In the genomic region with DNA sequence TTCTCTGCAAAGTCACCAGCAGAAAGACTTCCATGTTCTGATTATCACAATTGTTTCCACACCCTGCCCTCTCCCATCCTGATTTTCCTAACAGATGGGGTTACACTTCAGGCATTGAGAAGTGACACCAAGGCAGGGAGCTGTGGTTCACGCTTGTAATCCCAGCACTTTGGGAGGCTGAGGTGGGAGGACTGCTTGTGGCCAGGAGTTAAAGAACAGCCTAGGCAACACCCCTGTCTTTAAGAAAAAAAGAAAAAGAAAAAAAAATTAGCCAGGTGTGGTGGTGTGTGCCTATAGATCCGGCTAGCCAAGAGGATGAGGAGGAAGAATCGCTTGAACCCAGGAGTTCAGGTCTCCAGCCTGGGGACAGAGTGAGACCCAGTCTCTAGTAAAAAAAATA, we compare ENCODE assay signal across 14 cellular contexts. TPM values are rescaled to one million over a fixed set of nuclear protein-coding genes. Genes with fewer than 3 reads are reported as not detected.
DNase-seq lines count a peak whose midpoint lies in the region; ATAC-seq, FAIRE-seq and TF ChIP-seq lines count a peak whose summit lies in the region.
"Had no signal": no experiment of that assay in that cellular context is flagged by ENCODE, and none has a peak within 500 bp of the region (broad histone marks: within the 10 kb centered on the region; RNA-seq: fewer than 3 reads in every experiment).

No MANE protein-coding gene starts in this region.

- H3K9me2 ChIP-seq in Loucy (replicated peaks; ENCODE audit: low read depth, low read length) (no peaks in the 10 kb centered on the region), SK-N-SH (no peaks in the 10 kb centered on the region)

- H3K4me2 ChIP-seq in DND-41 (ENCODE audit: insufficient read depth, low read length) = peak overlapping the region; percentile 87
- H3K4me2 ChIP-seq in Loucy (ENCODE audit: low read depth, low read length, poor library complexity, severe bottlenecking) = peak overlapping the region; percentile 94
- no peak overlapping the region for H3K4me2 ChIP-seq in SK-N-SH
- no peak overlapping the region for H3K4me2 ChIP-seq in neuronal stem cell (ENCODE audit: insufficient read depth, low read length, poor library complexity, severe bottlenecking)

- POLR2A ChIA-PET in SK-N-SH (lab: Yijun Ruan, JAX) = no interaction called here

- no peak overlapping the region for H2AK5ac ChIP-seq in neuronal stem cell (ENCODE audit: low read depth, low read length)

- no peaks in the 10 kb centered on the region for H3K27me3 ChIP-seq in DND-41 (ENCODE audit: insufficient read depth, low read length, poor library complexity)
- peaks cover 6% of the 10 kb centered on the region for H3K27me3 ChIP-seq in Loucy (ENCODE audit: insufficient read depth, low read length, poor library complexity, severe bottlenecking)
- no peaks in the 10 kb centered on the region for H3K27me3 ChIP-seq in SK-N-SH (ENCODE audit: insufficient read depth)
- H3K27me3 ChIP-seq in neuronal stem cell (ENCODE audit: control insufficient read depth in 3 of 3, insufficient read depth in 3 of 3, low read depth in 1 of 3, low read length in 3 of 3) = no peaks in the 10 kb centered on the region
- H3K27me3 ChIP-seq: SJCRH30, thyroid gland had no signal

- no peak for FAIRE-seq in kidney (lab: Jason Lieb, UNC)

- H3K4me1 ChIP-seq in DND-41 (ENCODE audit: insufficient read depth, low read length) = peaks cover 48% of the 10 kb centered on the region
- H3K4me1 ChIP-seq in Loucy (ENCODE audit: insufficient read depth, low read length, poor library complexity, severe bottlenecking) = peaks cover 70% of the 10 kb centered on the region
- H3K4me1 ChIP-seq in SK-N-SH (ENCODE audit: control insufficient read depth in 1 of 2, insufficient read depth in 2 of 2, low read depth in 1 of 2, low read length in 1 of 2) = peaks cover 21 to 32% of the 10 kb centered on the region in 2 experiments
- H3K4me1 ChIP-seq in neuronal stem cell (ENCODE audit: control insufficient read depth in 2 of 2, insufficient read depth in 1 of 2, low read depth in 1 of 2, low read length in 2 of 2) = peaks cover 11 to 23% of the 10 kb centered on the region in 2 donors
- H3K4me1 ChIP-seq in kidney (ENCODE audit: control insufficient read depth in 1 of 2, insufficient read depth in 1 of 2, low read depth in 1 of 2, low read length in 2 of 2) = peaks cover 7 to 17% of the 10 kb centered on the region in 2 donors

- H3K9me3 ChIP-seq in DND-41 (ENCODE audit: insufficient read depth, low read length, severe bottlenecking) (no peaks in the 10 kb centered on the region), Loucy (ENCODE audit: insufficient read depth, low read depth, low read length) (no peaks in the 10 kb centered on the region), SK-N-SH (no peaks in the 10 kb centered on the region), neuronal stem cell (replicated peaks in 1 of 2; ENCODE audit: control insufficient read depth in 2 of 2, insufficient read depth in 1 of 2, low read depth in 1 of 2, low read length in 2 of 2) (peaks cover 0 to 2% of the 10 kb centered on the region in 2 donors), kidney (ENCODE audit: control insufficient read depth in 1 of 2, low read length in 2 of 2) (no peaks in the 10 kb centered on the region)
- H3K9me3 ChIP-seq: SJCRH30, thyroid gland had no signal

- H3K36me3 Mint-ChIP-seq in activated naive CD8-positive, alpha-beta T cell treated with anti-CD3 and anti-CD28 coated beads, Interleukin-2, amount 50 U/mL, for 24 hours (ENCODE audit: low read depth) = peaks cover 60% of the 10 kb centered on the region
- H3K36me3 Mint-ChIP-seq in natural killer cell treated with Interleukin-12 subunit alpha and Interleukin-12 subunit beta and Interleukin-15 and Interleukin-18, amount 100 ng/mL, for 72 hours = peaks cover 11% of the 10 kb centered on the region

- no peak overlapping the region for H2BK15ac ChIP-seq in neuronal stem cell (ENCODE audit: low read length)

- H3K9ac ChIP-seq in DND-41 (ENCODE audit: low read depth, low read length) (0 out of 2 replicates have a peak overlapping the region, but pooled peaks have one; percentile 5), Loucy (ENCODE audit: low read depth, low read length, poor library complexity, severe bottlenecking) (peak overlapping the region; percentile 96), SK-N-SH (no peak overlapping the region), neuronal stem cell (ENCODE audit: low read depth, low read length, poor library complexity) (no peak overlapping the region), kidney (ENCODE audit: low read length in 2 of 2) (no peak overlapping the region)

- H4K20me1 ChIP-seq in DND-41 (ENCODE audit: insufficient read depth, low read length) = peaks cover 89% of the 10 kb centered on the region
- H4K20me1 ChIP-seq in Loucy (ENCODE audit: insufficient read depth, low read length, poor library complexity, severe bottlenecking) = peaks cover 97% of the 10 kb centered on the region
- peaks cover 97% of the 10 kb centered on the region for H4K20me1 ChIP-seq in SK-N-SH (ENCODE audit: insufficient read depth)

- H3K18ac ChIP-seq in neuronal stem cell (ENCODE audit: low read length) = no peak overlapping the region

- H3K27me3 Mint-ChIP-seq in activated naive CD8-positive, alpha-beta T cell treated with anti-CD3 and anti-CD28 coated beads, Interleukin-2, amount 50 U/mL, for 24 hours = no peaks in the 10 kb centered on the region
- no peaks in the 10 kb centered on the region for H3K27me3 Mint-ChIP-seq in natural killer cell treated with Interleukin-12 subunit alpha and Interleukin-12 subunit beta and Interleukin-15 and Interleukin-18, amount 100 ng/mL, for 72 hours

- peaks cover 100% of the 10 kb centered on the region for H3K79me2 ChIP-seq in DND-41 (ENCODE audit: insufficient read depth, low read length)
- H3K79me2 ChIP-seq in Loucy (ENCODE audit: insufficient read depth, low read length) = peaks cover 100% of the 10 kb centered on the region
- peaks cover 100% of the 10 kb centered on the region for H3K79me2 ChIP-seq in SK-N-SH (ENCODE audit: insufficient read depth)

- no peak overlapping the region for H3K23ac ChIP-seq in neuronal stem cell (ENCODE audit: low read depth, low read length, poor library complexity)

- no peak for TF ChIP-seq RAD21 in SK-N-SH (IDR thresholded peaks at IDR 0.05; ENCODE audit: low read length)

- H3K4me3 ChIP-seq in DND-41 (ENCODE audit: low read depth in 1 of 2, low read length in 2 of 2) = no peak overlapping the region
- H3K4me3 ChIP-seq in Loucy (ENCODE audit: low read length, poor library complexity, severe bottlenecking) = peak overlapping the region; percentile 94
- H3K4me3 ChIP-seq in SK-N-SH (ENCODE audit: low read depth in 2 of 2, low read length in 1 of 2) = no peak overlapping the region
- no peak overlapping the region for H3K4me3 ChIP-seq in neuronal stem cell (ENCODE audit: low read length in 2 of 2)
- no peak overlapping the region for H3K4me3 ChIP-seq in kidney (ENCODE audit: low read length in 2 of 2)
- H3K4me3 ChIP-seq: SJCRH30, skin epidermis, thyroid gland had no signal

- TF ChIP-seq CTCF in DND-41 (IDR thresholded peaks at IDR 0.05; ENCODE audit: borderline replicate concordance, extremely low read depth, low read length, poor library complexity, severe bottlenecking) (no peak), Loucy (conservative IDR thresholded peaks at IDR 0.05; ENCODE audit: low read length) (no peak), SK-N-SH (IDR thresholded peaks at IDR 0.05) (no peak), kidney (IDR thresholded peaks at IDR 0.05; ENCODE audit: borderline replicate concordance, extremely low read depth, insufficient read depth) (no peak)

- H3K27ac Mint-ChIP-seq in activated naive CD8-positive, alpha-beta T cell treated with anti-CD3 and anti-CD28 coated beads, Interleukin-2, amount 50 U/mL, for 24 hours = peak overlapping the region; percentile 62
- H3K27ac Mint-ChIP-seq in natural killer cell treated with Interleukin-12 subunit alpha and Interleukin-12 subunit beta and Interleukin-15 and Interleukin-18, amount 100 ng/mL, for 72 hours = peak overlapping the region; percentile 72 to 77

- peaks cover 3% of the 10 kb centered on the region for H3K79me1 ChIP-seq in neuronal stem cell (ENCODE audit: low read depth, low read length)

- H2BK5ac ChIP-seq in neuronal stem cell (ENCODE audit: low read length) = no peak overlapping the region

- no peak overlapping the region for H2BK12ac ChIP-seq in neuronal stem cell (ENCODE audit: low read length)

- H4K91ac ChIP-seq in neuronal stem cell (ENCODE audit: low read depth, low read length, poor library complexity) = no peak overlapping the region

- intact Hi-C loops in kidney (cut with DNase I) = no loop called here

- H3K27ac ChIP-seq in DND-41 (ENCODE audit: low read length) (no peak overlapping the region), SK-N-SH (ENCODE audit: low read depth in 2 of 2, low read length in 1 of 2) (no peak overlapping the region), neuronal stem cell (replicated peaks; ENCODE audit: low read length) (no peak overlapping the region), kidney (ENCODE audit: low read depth in 2 of 2, low read length in 2 of 2) (no peak overlapping the region)
- H3K27ac ChIP-seq: SJCRH30, thyroid gland had no signal

- H3K14ac ChIP-seq in neuronal stem cell (ENCODE audit: low read length) = no peak overlapping the region

- no peak overlapping the region for H4K8ac ChIP-seq in neuronal stem cell (ENCODE audit: low read depth, low read length)

- H3F3A ChIP-seq in Loucy (ENCODE audit: low read depth) = no peaks in the 10 kb centered on the region
- H3F3A ChIP-seq in SK-N-SH (replicated peaks; ENCODE audit: insufficient read depth) = no peaks in the 10 kb centered on the region

- 87% methylated on average over 3 of the region's 3 CpGs for WGBS in SK-N-SH (ENCODE audit: low lambda C conversion rate)
- WGBS in neuronal stem cell (ENCODE audit: extremely low coverage in 2 of 2, insufficient read length in 2 of 2, insufficient replicate concordance in 1 of 2), 2 donors = no CpG with 5 or more reads among the region's 3 CpGs

- no peak overlapping the region for H2AFZ ChIP-seq in DND-41 (ENCODE audit: low read depth, low read length)
- no peak overlapping the region for H2AFZ ChIP-seq in Loucy (ENCODE audit: low read length)
- H2AFZ ChIP-seq in SK-N-SH (ENCODE audit: low read depth) = no peak overlapping the region
- no peak overlapping the region for H2AFZ ChIP-seq in neuronal stem cell (ENCODE audit: low read length)

- DNase-seq in DND-41 (no peak), SK-N-SH (no peak), neuronal stem cell (ENCODE audit: low spot score) (no peak), kidney (no peak)
- DNase-seq in activated naive CD8-positive, alpha-beta T cell treated with anti-CD3 and anti-CD28 coated beads, Interleukin-2, amount 50 U/mL, for 24 hours = no peak
- DNase-seq in natural killer cell treated with Interleukin-12 subunit alpha and Interleukin-12 subunit beta and Interleukin-15 and Interleukin-18, amount 100 ng/mL, for 72 hours (ENCODE audit: low spot score) = no peak
- DNase-seq: activated CD4-positive, CD25-positive, alpha-beta regulatory T cell; KG1; NCI-H1694 treated with DMSO at 0.1 percent for 48 hours; NCI-H748 treated with DMSO at 0.1 percent for 48 hours; SJCRH30; thyroid gland had no signal

- no peak overlapping the region for H2BK120ac ChIP-seq in neuronal stem cell (ENCODE audit: low read depth, low read length)

- no peak for TF ChIP-seq EP300 in SK-N-SH (IDR thresholded peaks at IDR 0.05; ENCODE audit: borderline replicate concordance in 1 of 2, low read depth in 1 of 2, low read length in 1 of 2)

- no peak overlapping the region for H3K4ac ChIP-seq in neuronal stem cell (ENCODE audit: low read length)

- CTCF ChIA-PET in SK-N-SH (lab: Yijun Ruan, JAX) = interaction anchor here (1.0 kb wide), 1 partner anchor 150 kb away, joined by 3 read pairs; no protein-coding TSS in a partner anchor

- ATAC-seq in DND-41 (ENCODE audit: insufficient read depth, low read depth) = no peak
- no peak for ATAC-seq in activated naive CD8-positive, alpha-beta T cell treated with anti-CD3 and anti-CD28 coated beads, Interleukin-2, amount 50 U/mL, for 24 hours
- ATAC-seq in natural killer cell treated with Interleukin-12 subunit alpha and Interleukin-12 subunit beta and Interleukin-15 and Interleukin-18, amount 100 ng/mL, for 72 hours = no peak

- peaks cover 72% of the 10 kb centered on the region for H3K4me1 Mint-ChIP-seq in activated naive CD8-positive, alpha-beta T cell treated with anti-CD3 and anti-CD28 coated beads, Interleukin-2, amount 50 U/mL, for 24 hours
- H3K4me1 Mint-ChIP-seq in natural killer cell treated with Interleukin-12 subunit alpha and Interleukin-12 subunit beta and Interleukin-15 and Interleukin-18, amount 100 ng/mL, for 72 hours (ENCODE audit: low read depth in 2 of 2) = peaks cover 45 to 56% of the 10 kb centered on the region in 2 donors

- H3K4me3 Mint-ChIP-seq in activated naive CD8-positive, alpha-beta T cell treated with anti-CD3 and anti-CD28 coated beads, Interleukin-2, amount 50 U/mL, for 24 hours = peak overlapping the region; percentile 77
- H3K4me3 Mint-ChIP-seq in natural killer cell treated with Interleukin-12 subunit alpha and Interleukin-12 subunit beta and Interleukin-15 and Interleukin-18, amount 100 ng/mL, for 72 hours = peak overlapping the region; percentile 71

- no peaks in the 10 kb centered on the region for H3K9me3 Mint-ChIP-seq in activated naive CD8-positive, alpha-beta T cell treated with anti-CD3 and anti-CD28 coated beads, Interleukin-2, amount 50 U/mL, for 24 hours
- H3K9me3 Mint-ChIP-seq in natural killer cell treated with Interleukin-12 subunit alpha and Interleukin-12 subunit beta and Interleukin-15 and Interleukin-18, amount 100 ng/mL, for 72 hours = no peaks in the 10 kb centered on the region

- H3K36me3 ChIP-seq in DND-41 (ENCODE audit: insufficient read depth, low read length) (peaks cover 60% of the 10 kb centered on the region), Loucy (ENCODE audit: insufficient read depth, low read length) (peaks cover 18% of the 10 kb centered on the region), SK-N-SH (replicated peaks in 1 of 2; ENCODE audit: control insufficient read depth in 1 of 2, insufficient read depth in 2 of 2, low read length in 1 of 2) (peaks cover 5 to 30% of the 10 kb centered on the region in 2 experiments), neuronal stem cell (replicated peaks in 1 of 2; ENCODE audit: control insufficient read depth in 2 of 2, insufficient read depth in 2 of 2, low read length in 2 of 2) (peaks cover 8 to 74% of the 10 kb centered on the region in 2 donors), kidney (ENCODE audit: control insufficient read depth in 1 of 2, insufficient read depth in 2 of 2, low read length in 2 of 2) (no peaks in the 10 kb centered on the region)
- H3K36me3 ChIP-seq: thyroid gland had no signal

RNA-seq across cellular contexts. Expression of a gene that starts 5.2 kb away (rescaled TPM):
- total RNA-seq in natural killer cell treated with Interleukin-12 subunit alpha and Interleukin-12 subunit beta and Interleukin-15 and Interleukin-18, amount 100 ng/mL, for 72 hours = 100 to 1,000 TPM; 140 to 143 TPM
- polyA plus RNA-seq in SK-N-SH (2012; rRNA removed) = 62.0 and 74.3 TPM in 2 replicates
- 90.5 and 111 TPM in 2 replicates for polyA plus RNA-seq in SK-N-SH (2012; cell fraction: cytosol; rRNA removed)
- 34.3 and 68.3 TPM in 2 replicates for polyA plus RNA-seq in SK-N-SH (2012; cell fraction: nucleus; rRNA removed)
- polyA plus RNA-seq in neuronal stem cell (2013, experiment 1 of 2) = 313 TPM
- 313 TPM for polyA plus RNA-seq in neuronal stem cell (2013, experiment 2 of 2)
- 82.3 TPM for total RNA-seq in kidney
- polyA plus RNA-seq in kidney (ENCODE audit: insufficient read depth, low read depth, low replicate concordance) = 57.0 TPM

RNA-seq across cellular contexts. Expression of a gene that starts 48.6 kb away (rescaled TPM):
- 1 to 10 TPM in 1 of 2 donors, under 1 TPM in 1; 1.00 to 3.3 TPM for total RNA-seq in natural killer cell treated with Interleukin-12 subunit alpha and Interleukin-12 subunit beta and Interleukin-15 and Interleukin-18, amount 100 ng/mL, for 72 hours
- polyA plus RNA-seq in SK-N-SH (2012; rRNA removed) = 0.03 TPM in 2 replicates
- polyA plus RNA-seq in SK-N-SH (2012; cell fraction: cytosol; rRNA removed) = 0.03 and 0.10 TPM in 2 replicates
- polyA plus RNA-seq in SK-N-SH (2012; cell fraction: nucleus; rRNA removed) = 0.09 TPM in 1 of 2 replicates, not detected in the other
- 11.0 TPM for polyA plus RNA-seq in neuronal stem cell (2013, experiment 1 of 2)
- 11.1 TPM for polyA plus RNA-seq in neuronal stem cell (2013, experiment 2 of 2)
- 7.1 TPM for total RNA-seq in kidney
- polyA plus RNA-seq in kidney (ENCODE audit: insufficient read depth, low read depth, low replicate concordance) = 4.7 TPM

Comparison
In these comparisons a context has a peak if more than half of its experiments do, and no peak if none do; other contexts are left out.
1. H3K4me2 ChIP-seq: peak in DND-41 (single experiment) and Loucy (single experiment); none in SK-N-SH (single experiment) and neuronal stem cell (single experiment).
2. H3K9ac ChIP-seq: peak in DND-41 (single experiment) and Loucy (single experiment); none in SK-N-SH (single experiment), neuronal stem cell (single experiment) and kidney (0 of 2).